In genomic region chr4:4268753-4269152, GRCh38 we compare ENCODE assay signal across 19 cellular contexts. TPM values are rescaled to one million over a fixed set of nuclear protein-coding genes. Genes with fewer than 3 reads are reported as not detected.
A peak's percentile ranks its signal among the peaks of the same experiment; 100 is the strongest.
DNase-seq lines count a peak whose midpoint lies in the region; ATAC-seq and TF ChIP-seq lines count a peak whose summit lies in the region.
"Had no signal": no experiment of that assay in that cellular context is flagged by ENCODE, and none has a peak within 500 bp of the region (broad histone marks: within the 10 kb centered on the region; RNA-seq: fewer than 3 reads in every experiment).

No MANE protein-coding gene starts in this region.

- H3K36me3 Mint-ChIP-seq in activated T-cell treated with anti-CD3 and anti-CD28 coated beads, Interleukin-2, amount 50 U/mL, for 4 hours (ENCODE audit: insufficient read depth): peaks cover 40% of the 10 kb centered on the region
- peaks cover 69% of the 10 kb centered on the region for H3K36me3 Mint-ChIP-seq in stimulated activated effector memory CD8-positive, alpha-beta T cell treated with anti-CD3 and anti-CD28 coated beads, Interleukin-12 subunit alpha, Interleukin-12 subunit beta, amount 100 ng/mL, for 72 hours

- peaks cover 31% of the 10 kb centered on the region for H3K4me1 Mint-ChIP-seq in activated T-cell treated with anti-CD3 and anti-CD28 coated beads, Interleukin-2, amount 50 U/mL, for 4 hours (ENCODE audit: low read depth)
- peaks cover 73% of the 10 kb centered on the region for H3K4me1 Mint-ChIP-seq in stimulated activated effector memory CD8-positive, alpha-beta T cell treated with anti-CD3 and anti-CD28 coated beads, Interleukin-12 subunit alpha, Interleukin-12 subunit beta, amount 100 ng/mL, for 72 hours
- H3K4me1 Mint-ChIP-seq: activated B cell treated with CpG ODN at 0.5 μM for 24 hours had no signal

- no peak for TF ChIP-seq CTCF in foreskin keratinocyte (conservative IDR thresholded peaks at IDR 0.05)

- H3K27me3 ChIP-seq in foreskin keratinocyte: no peaks in the 10 kb centered on the region
- H3K27me3 ChIP-seq: esophagus squamous epithelium, heart left ventricle, thyroid gland had no signal

- H3K4me3 Mint-ChIP-seq in activated T-cell treated with anti-CD3 and anti-CD28 coated beads, Interleukin-2, amount 50 U/mL, for 4 hours: peak overlapping the region; percentile 62
- H3K4me3 Mint-ChIP-seq in stimulated activated effector memory CD8-positive, alpha-beta T cell treated with anti-CD3 and anti-CD28 coated beads, Interleukin-12 subunit alpha, Interleukin-12 subunit beta, amount 100 ng/mL, for 72 hours: peak overlapping the region; percentile 70
- H3K4me3 Mint-ChIP-seq: activated B cell treated with CpG ODN at 0.5 μM for 24 hours had no signal

- ATAC-seq in activated T-cell treated with anti-CD3 and anti-CD28 coated beads, Interleukin-2, amount 50 U/mL, for 4 hours: no peak
- ATAC-seq in foreskin keratinocyte (no peak), GM19351 (IDR thresholded peaks at IDR 0.05; ENCODE audit: unreplicated experiment) (no peak)
- ATAC-seq in stimulated activated effector memory CD8-positive, alpha-beta T cell treated with anti-CD3 and anti-CD28 coated beads, Interleukin-12 subunit alpha, Interleukin-12 subunit beta, amount 100 ng/mL, for 72 hours: no peak

- peak overlapping the region; percentile 96 for H3K27ac Mint-ChIP-seq in stimulated activated effector memory CD8-positive, alpha-beta T cell treated with anti-CD3 and anti-CD28 coated beads, Interleukin-12 subunit alpha, Interleukin-12 subunit beta, amount 100 ng/mL, for 72 hours
- H3K27ac Mint-ChIP-seq: activated B cell treated with CpG ODN at 0.5 μM for 24 hours had no signal

- no peaks in the 10 kb centered on the region for H3K27me3 Mint-ChIP-seq in activated T-cell treated with anti-CD3 and anti-CD28 coated beads, Interleukin-2, amount 50 U/mL, for 4 hours (ENCODE audit: low read depth)
- H3K27me3 Mint-ChIP-seq: activated B cell treated with CpG ODN at 0.5 μM for 24 hours had no signal

- H3K4me1 ChIP-seq in foreskin keratinocyte: peaks cover 8% of the 10 kb centered on the region
- H3K4me1 ChIP-seq: esophagus squamous epithelium, prostate gland, thyroid gland had no signal

- DNase-seq in activated T-cell treated with anti-CD3 and anti-CD28 coated beads, Interleukin-2, amount 50 U/mL, for 4 hours: no peak
- DNase-seq in activated T-cell treated with anti-CD3 and anti-CD28 coated beads for 4 hours (no peak), SKM-1 treated with dmso at 0.1 percent for 144 hours (lab: John Stamatoyannopoulos, UW; ENCODE audit: unreplicated experiment) (peak; percentile 56), foreskin keratinocyte (no peak), mesenteric fat pad (ENCODE audit: low spot score) (no peak), NCI-H1694 (lab: John Stamatoyannopoulos, UW) (no peak)
- DNase-seq in stimulated activated effector memory CD8-positive, alpha-beta T cell treated with anti-CD3 and anti-CD28 coated beads, Interleukin-12 subunit alpha, Interleukin-12 subunit beta, amount 100 ng/mL, for 72 hours (ENCODE audit: low spot score in 2 of 2): no peak
- DNase-seq: activated B cell treated with CpG ODN at 0.5 μM for 24 hours, esophagus squamous epithelium, NCI-H1417, NCI-H226, SK-N-SH had no signal

- H3K9me3 Mint-ChIP-seq in activated T-cell treated with anti-CD3 and anti-CD28 coated beads, Interleukin-2, amount 50 U/mL, for 4 hours: no peaks in the 10 kb centered on the region
- no peaks in the 10 kb centered on the region for H3K9me3 Mint-ChIP-seq in stimulated activated effector memory CD8-positive, alpha-beta T cell treated with anti-CD3 and anti-CD28 coated beads, Interleukin-12 subunit alpha, Interleukin-12 subunit beta, amount 100 ng/mL, for 72 hours
- H3K9me3 Mint-ChIP-seq: activated B cell treated with CpG ODN at 0.5 μM for 24 hours had no signal

- peak overlapping the region; percentile 60 for H3K27ac ChIP-seq in foreskin keratinocyte
- H3K27ac ChIP-seq: prostate gland, thyroid gland had no signal

RNA-seq across cellular contexts. Expression of gene TMEM128, which starts 20.7 kb away (rescaled TPM):
- total RNA-seq in activated T-cell treated with anti-CD3 and anti-CD28 coated beads, Interleukin-2, amount 50 U/mL, for 4 hours: 10 to 100 TPM; 17.4 to 29.9 (median 28.8) TPM
- total RNA-seq in foreskin keratinocyte (18.1 and 23.5 TPM in 2 replicates), mesenteric fat pad (16.2 TPM)
- 19.2 and 22.8 TPM in 2 replicates for polyA plus RNA-seq in foreskin keratinocyte

RNA-seq across cellular contexts. Expression of gene LYAR, which starts 21.2 kb away (rescaled TPM):
- total RNA-seq in activated T-cell treated with anti-CD3 and anti-CD28 coated beads, Interleukin-2, amount 50 U/mL, for 4 hours: 100 to 1,000 TPM; 114 to 129 (median 118) TPM
- total RNA-seq in foreskin keratinocyte (39.7 and 59.1 TPM in 2 replicates), mesenteric fat pad (18.2 TPM)
- polyA plus RNA-seq in foreskin keratinocyte: 35.2 and 51.2 TPM in 2 replicates

RNA-seq across cellular contexts. Expression of gene ZBTB49, which starts 21.3 kb away (rescaled TPM):
- 1 to 10 TPM; 4.5 to 6.9 (median 6.2) TPM for total RNA-seq in activated T-cell treated with anti-CD3 and anti-CD28 coated beads, Interleukin-2, amount 50 U/mL, for 4 hours
- 2.4 and 3.6 TPM in 2 replicates for total RNA-seq in foreskin keratinocyte
- polyA plus RNA-seq in foreskin keratinocyte: 1.5 and 1.6 TPM in 2 replicates
- total RNA-seq in mesenteric fat pad: 3.8 TPM

RNA-seq across cellular contexts. Expression of gene OTOP1, which starts 42.0 kb away (rescaled TPM):
- not detected for total RNA-seq in activated T-cell treated with anti-CD3 and anti-CD28 coated beads, Interleukin-2, amount 50 U/mL, for 4 hours
- total RNA-seq in foreskin keratinocyte (not detected in 2 replicates), mesenteric fat pad (not detected)
- polyA plus RNA-seq in foreskin keratinocyte: not detected in 2 replicates
- total RNA-seq: activated B cell treated with CpG ODN at 0.5 μM for 24 hours, astrocyte, dermis blood vessel endothelial cell, heart left ventricle, kidney epithelial cell, prostate gland, thyroid gland had no signal
- polyA plus RNA-seq: heart left ventricle, SK-N-SH had no signal
